Comparison of ENCODE assay signal across 8 cellular contexts in genomic region chr6:52663120-52663934, GRCh38. TPM values are rescaled to one million over a fixed set of nuclear protein-coding genes. Genes with fewer than 3 reads are reported as not detected.
DNase-seq lines count a peak whose midpoint lies in the region; ATAC-seq and TF ChIP-seq lines count a peak whose summit lies in the region.

No MANE protein-coding gene starts in this region.

- peaks cover 3% of the 10 kb centered on the region for H3K36me3 Mint-ChIP-seq in mesothelial cell of epicardium
- no peaks in the 10 kb centered on the region for H3K36me3 Mint-ChIP-seq in stimulated activated effector memory CD8-positive, alpha-beta T cell treated with anti-CD3 and anti-CD28 coated beads, Interleukin-12 subunit alpha, Interleukin-12 subunit beta, amount 100 ng/mL, for 72 hours

- ATAC-seq in GM18867 (IDR thresholded peaks at IDR 0.05; ENCODE audit: unreplicated experiment) (peak; percentile 37), HG03354 (IDR thresholded peaks at IDR 0.05; ENCODE audit: poor library complexity, severe bottlenecking, unreplicated experiment) (peak; percentile 52)
- peak; percentile 57 for ATAC-seq in stimulated activated effector memory CD8-positive, alpha-beta T cell treated with anti-CD3 and anti-CD28 coated beads, Interleukin-12 subunit alpha, Interleukin-12 subunit beta, amount 100 ng/mL, for 72 hours

- no peaks in the 10 kb centered on the region for H3K27me3 Mint-ChIP-seq in mesothelial cell of epicardium (ENCODE audit: low read depth)

- peak; percentile 71 for DNase-seq in AG08395 (ENCODE audit: low spot score)
- peak; percentile 34 to 71 for DNase-seq in NCI-H526 (lab: John Stamatoyannopoulos, UW)
- peak; percentile 54 for DNase-seq in activated CD4-positive, alpha-beta T cell treated with anti-CD3 and anti-CD28 coated beads, Interleukin-2, amount 50 U/mL, for 1 hour
- peak; percentile 27 to 51 for DNase-seq in mesothelial cell of epicardium (ENCODE audit: low spot score in 2 of 2, unreplicated experiment in 2 of 2)
- DNase-seq in stimulated activated effector memory CD8-positive, alpha-beta T cell treated with anti-CD3 and anti-CD28 coated beads, Interleukin-12 subunit alpha, Interleukin-12 subunit beta, amount 100 ng/mL, for 72 hours (ENCODE audit: low spot score in 2 of 2), result peak; percentile 24 to 68

- no peaks in the 10 kb centered on the region for H3K4me1 ChIP-seq in endocrine pancreas (ENCODE audit: control insufficient read depth, insufficient read depth, low read length)

- peak overlapping the region; percentile 92 for H3K4me3 ChIP-seq in endocrine pancreas (ENCODE audit: control insufficient read depth, insufficient read depth, low read length)

- no peak overlapping the region for H3K27ac Mint-ChIP-seq in mesothelial cell of epicardium
- no peak overlapping the region for H3K27ac Mint-ChIP-seq in stimulated activated effector memory CD8-positive, alpha-beta T cell treated with anti-CD3 and anti-CD28 coated beads, Interleukin-12 subunit alpha, Interleukin-12 subunit beta, amount 100 ng/mL, for 72 hours

- H3K9ac ChIP-seq in endocrine pancreas (ENCODE audit: control insufficient read depth, insufficient read depth, low read length), result no peak overlapping the region

- H3K27me3 ChIP-seq in endocrine pancreas (ENCODE audit: control insufficient read depth, insufficient read depth, low read length), result no peaks in the 10 kb centered on the region

- peak; percentile 84 for TF ChIP-seq CTCF in mesothelial cell of epicardium (IDR thresholded peaks at IDR 0.05; ENCODE audit: unreplicated experiment)

- no peak overlapping the region for H3K4me3 Mint-ChIP-seq in mesothelial cell of epicardium
- no peak overlapping the region for H3K4me3 Mint-ChIP-seq in stimulated activated effector memory CD8-positive, alpha-beta T cell treated with anti-CD3 and anti-CD28 coated beads, Interleukin-12 subunit alpha, Interleukin-12 subunit beta, amount 100 ng/mL, for 72 hours

- no peaks in the 10 kb centered on the region for H3K9me3 Mint-ChIP-seq in mesothelial cell of epicardium
- no peaks in the 10 kb centered on the region for H3K9me3 Mint-ChIP-seq in stimulated activated effector memory CD8-positive, alpha-beta T cell treated with anti-CD3 and anti-CD28 coated beads, Interleukin-12 subunit alpha, Interleukin-12 subunit beta, amount 100 ng/mL, for 72 hours

- peaks cover 3% of the 10 kb centered on the region for H3K4me1 Mint-ChIP-seq in mesothelial cell of epicardium
- no peaks in the 10 kb centered on the region for H3K4me1 Mint-ChIP-seq in stimulated activated effector memory CD8-positive, alpha-beta T cell treated with anti-CD3 and anti-CD28 coated beads, Interleukin-12 subunit alpha, Interleukin-12 subunit beta, amount 100 ng/mL, for 72 hours

- no peaks in the 10 kb centered on the region for H3K9me3 ChIP-seq in endocrine pancreas (ENCODE audit: control insufficient read depth, low read length)

- no peaks in the 10 kb centered on the region for H3K36me3 ChIP-seq in endocrine pancreas (ENCODE audit: control insufficient read depth, insufficient read depth, low read length)

RNA-seq across cellular contexts. Expression of gene TMEM14A, which starts 7.6 kb away (rescaled TPM):
- 20.5 to 23.3 TPM (median 21.2 TPM) in 3 replicates for total RNA-seq in mesothelial cell of epicardium

Comparison
In these comparisons a context has a peak if more than half of its experiments do, and no peak if none do; other contexts are left out.
1. Peak in every context shown above with its lines: DNase-seq, ATAC-seq and H3K4me3 ChIP-seq.